Comparison of ENCODE assay signal across 1 cellular context in the genomic region with DNA sequence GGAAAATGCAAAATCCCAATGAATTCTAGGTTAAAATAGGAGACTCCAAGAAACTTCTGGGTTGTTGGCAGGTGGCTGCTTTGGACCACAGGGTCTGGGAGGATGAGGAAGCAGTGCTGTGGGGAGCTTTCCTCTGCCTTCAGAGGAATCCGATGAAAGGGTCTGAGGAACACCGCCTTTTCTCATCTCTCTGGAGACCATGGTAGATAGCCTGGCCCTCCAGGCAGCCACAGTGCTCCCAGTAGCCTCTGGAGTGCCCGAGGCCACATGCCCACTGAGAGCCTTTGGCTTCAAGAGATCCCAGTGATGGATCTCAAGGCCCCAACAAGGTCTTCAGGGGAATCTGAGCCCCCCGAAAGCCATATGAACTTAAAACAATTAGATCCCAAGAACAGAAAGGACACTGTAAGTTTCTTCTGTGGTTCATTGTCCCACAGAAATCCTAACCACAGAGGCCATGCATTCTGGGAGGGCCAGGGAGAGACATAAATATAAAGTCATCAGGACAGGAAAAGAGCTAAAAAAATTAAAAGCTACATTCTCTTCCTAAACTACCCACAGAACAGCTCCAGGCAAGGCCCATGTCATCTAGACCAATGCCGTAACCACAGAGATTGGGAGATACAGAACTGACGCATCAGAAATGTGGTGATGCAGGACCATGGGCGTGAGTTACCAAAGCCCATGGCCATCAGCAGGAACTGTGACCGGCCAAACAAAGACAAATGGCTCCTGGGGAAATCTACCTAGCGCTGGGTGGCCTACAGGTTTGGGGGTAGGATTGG.
TF ChIP-seq lines count a peak whose summit lies in the region.

No MANE protein-coding gene starts in this region.

TF ChIP-seq in GM23338, 12 proteins besides CTCF, POLR2A, EP300 and RAD21 (continued from another document):
- TF ChIP-seq REST (IDR thresholded peaks at IDR 0.05; ENCODE audit: unreplicated experiment): no peak
- no peak for TF ChIP-seq ETS1 (IDR thresholded peaks at IDR 0.05)
- no peak for TF ChIP-seq JUNB (IDR thresholded peaks at IDR 0.05; ENCODE audit: unreplicated experiment)
- TF ChIP-seq CREB1 (CRISPR knock-in tag; IDR thresholded peaks at IDR 0.05; ENCODE audit: low read depth): no peak
- no peak for TF ChIP-seq NANOG (IDR thresholded peaks at IDR 0.05; ENCODE audit: borderline replicate concordance)
- TF ChIP-seq EZH2 (IDR thresholded peaks at IDR 0.05; ENCODE audit: low read depth, unreplicated experiment): no peak
